Comparison of ENCODE assay signal across 19 cellular contexts in the genomic region with DNA sequence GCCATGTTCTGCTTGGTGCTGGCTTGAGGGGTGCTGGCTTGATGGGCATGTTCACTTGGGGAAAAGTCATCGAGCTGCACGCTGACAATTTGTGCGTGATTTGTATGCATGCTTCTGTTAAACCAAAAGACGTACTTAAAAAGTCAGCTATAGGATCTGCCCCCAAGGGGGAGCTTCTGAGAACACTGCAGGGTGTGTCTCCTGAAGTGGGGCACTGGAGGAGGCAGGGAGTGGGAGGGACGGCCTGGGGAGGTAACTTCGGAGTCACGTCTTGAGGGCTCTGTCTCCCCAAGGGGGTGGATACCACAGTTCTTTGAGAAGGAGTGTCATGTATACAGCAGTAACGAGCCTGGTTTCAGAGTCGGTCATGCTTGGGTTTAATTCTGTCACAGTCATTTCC.
"Had no signal": no experiment of that assay in that cellular context is flagged by ENCODE, and none has a peak within 500 bp of the region (broad histone marks: within the 10 kb centered on the region; RNA-seq: fewer than 3 reads in every experiment).

No MANE protein-coding gene starts in this region.

- H3K36me3 ChIP-seq: right lobe of liver had no signal

- H3K27ac Mint-ChIP-seq: activated CD4-positive, alpha-beta memory T cell treated with anti-CD3 and anti-CD28 coated beads for 36 hours; activated naive CD4-positive, alpha-beta T cell treated with anti-CD3 and anti-CD28 coated beads for 36 hours; memory B cell; stimulated activated naive CD8-positive, alpha-beta T cell treated with anti-CD3 and anti-CD28 coated beads, Interleukin-15, Interleukin-2, amounts not matched to agents 100 ng/mL and 50 ng/mL, for 24 hours; T-helper 1 cell treated with Interleukin-12 subunit alpha and Interleukin-12 subunit beta and Interleukin-4 antibody, amounts not matched to agents 30 μg/mL and 1 μg/mL, for 36 hours had no signal

- DNase-seq: activated CD4-positive, alpha-beta memory T cell treated with anti-CD3 and anti-CD28 coated beads for 36 hours; activated CD4-positive, alpha-beta T cell treated with anti-CD3 and anti-CD28 coated beads for 48 hours; activated naive CD4-positive, alpha-beta T cell treated with anti-CD3 and anti-CD28 coated beads for 36 hours; activated T-cell treated with anti-CD3 and anti-CD28 coated beads, Interleukin-2, amount 50 U/mL, for 48 hours; amygdala; cerebellar nuclear complex; left cardiac atrium; mucosa of descending colon; occipital lobe; right lobe of liver; stimulated activated CD4-positive, alpha-beta T cell treated with anti-CD3 and anti-CD28 coated beads, Interleukin-1b, Interleukin-23, amount 100 ng/mL, for 48 hours; substantia nigra; tibial artery had no signal

- H3K27ac ChIP-seq: coronary artery, epithelial cell of prostate, right lobe of liver, skin epidermis, tibial artery had no signal

- H3K9me3 ChIP-seq: mucosa of descending colon, right lobe of liver, tibial artery had no signal

- H3K9me3 Mint-ChIP-seq: activated CD4-positive, alpha-beta memory T cell treated with anti-CD3 and anti-CD28 coated beads for 36 hours; activated naive CD4-positive, alpha-beta T cell treated with anti-CD3 and anti-CD28 coated beads for 36 hours; memory B cell; stimulated activated naive CD8-positive, alpha-beta T cell treated with anti-CD3 and anti-CD28 coated beads, Interleukin-15, Interleukin-2, amounts not matched to agents 100 ng/mL and 50 ng/mL, for 24 hours; T-helper 1 cell treated with Interleukin-12 subunit alpha and Interleukin-12 subunit beta and Interleukin-4 antibody, amounts not matched to agents 30 μg/mL and 1 μg/mL, for 36 hours had no signal

- H3K4me1 ChIP-seq: right lobe of liver, tibial artery had no signal

- H3K27me3 Mint-ChIP-seq: activated CD4-positive, alpha-beta memory T cell treated with anti-CD3 and anti-CD28 coated beads for 36 hours; stimulated activated naive CD8-positive, alpha-beta T cell treated with anti-CD3 and anti-CD28 coated beads, Interleukin-15, Interleukin-2, amounts not matched to agents 100 ng/mL and 50 ng/mL, for 24 hours had no signal

- H3K4me3 ChIP-seq: coronary artery, mucosa of descending colon, right lobe of liver, skin epidermis, tibial artery had no signal

- H3K36me3 Mint-ChIP-seq: activated CD4-positive, alpha-beta memory T cell treated with anti-CD3 and anti-CD28 coated beads for 36 hours; memory B cell had no signal

- ATAC-seq: mucosa of descending colon, right lobe of liver had no signal

- H3K27me3 ChIP-seq: right lobe of liver, tibial artery had no signal

- H3K4me3 Mint-ChIP-seq: activated CD4-positive, alpha-beta memory T cell treated with anti-CD3 and anti-CD28 coated beads for 36 hours; activated naive CD4-positive, alpha-beta T cell treated with anti-CD3 and anti-CD28 coated beads for 36 hours; memory B cell; stimulated activated naive CD8-positive, alpha-beta T cell treated with anti-CD3 and anti-CD28 coated beads, Interleukin-15, Interleukin-2, amounts not matched to agents 100 ng/mL and 50 ng/mL, for 24 hours; T-helper 1 cell treated with Interleukin-12 subunit alpha and Interleukin-12 subunit beta and Interleukin-4 antibody, amounts not matched to agents 30 μg/mL and 1 μg/mL, for 36 hours had no signal

- H3K4me1 Mint-ChIP-seq: memory B cell had no signal
